Comparison of ENCODE assay signal across 22 cellular contexts in the genomic region with DNA sequence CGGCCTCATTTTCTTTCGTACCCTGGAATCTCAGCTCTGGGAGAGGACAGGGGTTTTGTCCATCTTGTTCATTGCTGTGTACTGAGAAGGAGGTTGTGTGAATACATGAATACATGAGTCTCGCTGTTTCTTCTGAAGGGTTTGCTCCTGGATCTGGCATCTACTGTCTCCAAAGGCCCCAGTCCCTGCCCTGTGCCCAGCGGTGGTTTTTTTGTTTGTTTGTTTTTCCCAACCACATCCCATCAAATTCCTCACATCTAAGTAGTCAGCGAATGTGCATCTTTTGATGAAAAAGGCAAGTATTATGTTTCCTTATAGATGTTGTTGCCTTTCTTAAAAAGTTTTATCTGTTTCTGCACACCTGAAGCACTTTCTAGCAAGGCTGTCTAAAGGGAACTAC. TPM values are rescaled to one million over a fixed set of nuclear protein-coding genes. Genes with fewer than 3 reads are reported as not detected.
A peak's percentile ranks its signal among the peaks of the same experiment; 100 is the strongest.
DNase-seq lines count a peak whose midpoint lies in the region; ATAC-seq and TF ChIP-seq lines count a peak whose summit lies in the region.
"Had no signal": no experiment of that assay in that cellular context is flagged by ENCODE, and none has a peak within 500 bp of the region (broad histone marks: within the 10 kb centered on the region; RNA-seq: fewer than 3 reads in every experiment).

No MANE protein-coding gene starts in this region.

- H2AK5ac ChIP-seq in neuronal stem cell (ENCODE audit: low read depth, low read length) = no peak overlapping the region

- H3K23ac ChIP-seq in neuronal stem cell (ENCODE audit: low read depth, low read length, poor library complexity) = no peak overlapping the region

- H3K9ac ChIP-seq in neuronal stem cell (ENCODE audit: low read depth, low read length, poor library complexity) = no peak overlapping the region
- H3K9ac ChIP-seq: neural progenitor cell had no signal

- intact Hi-C loops in CD4-positive, alpha-beta memory T cell (cut with micrococcal nuclease) = no loop called here
- intact Hi-C loops in activated T-helper 2 cell treated with anti-CD3 and anti-CD28 coated beads, Interferon-gamma antibody, Interleukin-2, Interleukin-4, amounts not matched to agents 10 μg/mL and 5 μg/mL and 100 μg/mL, durations not matched to agents 14 hours and 24 hours and 36 hours (cut with micrococcal nuclease) = no loop called here
- intact Hi-C loops in mucosa of descending colon (cut with DNase I, micrococcal nuclease) = no loop called here

- no peak for ATAC-seq in mucosa of descending colon
- ATAC-seq: esophagus mucosa, heart right ventricle had no signal

- no peak overlapping the region for H3K14ac ChIP-seq in neuronal stem cell (ENCODE audit: low read length)

- no peak overlapping the region for H2BK12ac ChIP-seq in neuronal stem cell (ENCODE audit: low read length)

- CTCF ChIA-PET in CD4-positive, alpha-beta memory T cell (lab: Charles Lee; ENCODE audit: partially characterized antibody) = no interaction called here

- no peak overlapping the region for H2BK120ac ChIP-seq in neuronal stem cell (ENCODE audit: low read depth, low read length)

- peaks cover 7% of the 10 kb centered on the region for H3K79me1 ChIP-seq in neuronal stem cell (ENCODE audit: low read depth, low read length)

- no peak overlapping the region for H3K18ac ChIP-seq in neuronal stem cell (ENCODE audit: low read length)

- no CpG with 5 or more reads among the region's 5 CpGs for WGBS in neuronal stem cell (ENCODE audit: extremely low coverage in 2 of 2, insufficient read length in 2 of 2, insufficient replicate concordance in 1 of 2), 2 donors

- H3K36me3 ChIP-seq in CD4-positive, alpha-beta memory T cell (ENCODE audit: insufficient read depth, low read length) = peaks cover 17% of the 10 kb centered on the region
- H3K36me3 ChIP-seq in H7 (replicated peaks; ENCODE audit: control insufficient read depth, insufficient read depth, low read length) (peaks cover 5% of the 10 kb centered on the region), mucosa of descending colon (ENCODE audit: low read depth) (peaks cover 3% of the 10 kb centered on the region), neuronal stem cell (replicated peaks in 1 of 2; ENCODE audit: control insufficient read depth in 2 of 2, insufficient read depth in 2 of 2, low read length in 2 of 2) (peaks cover 42 to 65% of the 10 kb centered on the region in 2 donors)
- H3K36me3 ChIP-seq: neural progenitor cell had no signal

- no peaks in the 10 kb centered on the region for H3K9me3 Mint-ChIP-seq in CD4-positive, alpha-beta memory T cell
- no peaks in the 10 kb centered on the region for H3K9me3 Mint-ChIP-seq in activated T-helper 2 cell treated with anti-CD3 and anti-CD28 coated beads, Interferon-gamma antibody, Interleukin-2, Interleukin-4, amounts not matched to agents 10 μg/mL and 5 μg/mL and 100 μg/mL, durations not matched to agents 14 hours and 24 hours and 36 hours
- H3K9me3 Mint-ChIP-seq: CD14-positive monocyte, neural progenitor cell had no signal

- TF ChIP-seq CTCF in mucosa of descending colon (IDR thresholded peaks at IDR 0.05) = no peak

- no peaks in the 10 kb centered on the region for H3K9me3 ChIP-seq in CD4-positive, alpha-beta memory T cell (ENCODE audit: control insufficient read depth in 1 of 2, low read length in 2 of 2)
- H3K9me3 ChIP-seq in mucosa of descending colon (no peaks in the 10 kb centered on the region), neuronal stem cell (replicated peaks in 1 of 2; ENCODE audit: control insufficient read depth in 2 of 2, insufficient read depth in 1 of 2, low read depth in 1 of 2, low read length in 2 of 2) (no peaks in the 10 kb centered on the region)
- H3K9me3 ChIP-seq: heart right ventricle, SJCRH30, tibial nerve had no signal

- H3K4me3 ChIP-seq in CD4-positive, alpha-beta memory T cell (ENCODE audit: low read length in 2 of 2) = no peak overlapping the region
- H3K4me3 ChIP-seq in H7 (ENCODE audit: insufficient read depth, low read depth, low read length) (no peak overlapping the region), mucosa of descending colon (no peak overlapping the region), neuronal stem cell (ENCODE audit: low read length in 2 of 2) (no peak overlapping the region)
- H3K4me3 ChIP-seq: cardiac muscle cell, heart right ventricle, neural progenitor cell, SJCRH30, tibial nerve had no signal

- no peak overlapping the region for H4K91ac ChIP-seq in neuronal stem cell (ENCODE audit: low read depth, low read length, poor library complexity)

- DNase-seq in CD4-positive, alpha-beta memory T cell = no peak
- DNase-seq in H7 (peak; percentile 5), myocyte (ENCODE audit: low read depth) (peak; percentile 31), mucosa of descending colon (no peak), neuronal stem cell (ENCODE audit: low spot score) (no peak)
- DNase-seq in activated T-helper 2 cell treated with anti-CD3 and anti-CD28 coated beads, Interferon-gamma antibody, Interleukin-2, Interleukin-4, amounts not matched to agents 10 μg/mL and 5 μg/mL and 100 μg/mL, durations not matched to agents 14 hours and 24 hours and 36 hours (ENCODE audit: low spot score) = no peak
- no peak for DNase-seq in stimulated activated CD4-positive, alpha-beta T cell treated with anti-CD3 and anti-CD28 coated beads, Interleukin-1b, Interleukin-23, amount 100 ng/mL, for 48 hours
- DNase-seq: activated CD4-positive, alpha-beta T cell treated with anti-CD3 and anti-CD28 coated beads for 1 hour; activated naive CD4-positive, alpha-beta T cell treated with anti-CD3 and anti-CD28 coated beads, Interleukin-2, amount 50 U/mL, for 16 hours; activated T-cell treated with anti-CD3 and anti-CD28 coated beads for 4 hours; heart right ventricle; NCI-H1048; NCI-H2081 treated with DMSO at 0.1 percent for 48 hours; NCI-H524 treated with DMSO at 0.1 percent for 48 hours; SJCRH30; stimulated activated naive CD4-positive, alpha-beta T cell had no signal

- H3K27ac ChIP-seq in CD4-positive, alpha-beta memory T cell (ENCODE audit: low read depth, low read length) = no peak overlapping the region
- H3K27ac ChIP-seq in neuronal stem cell (replicated peaks; ENCODE audit: low read length) = no peak overlapping the region
- H3K27ac ChIP-seq: cardiac muscle cell, heart right ventricle, neural progenitor cell, SJCRH30, tibial nerve had no signal

- no peak overlapping the region for H2BK5ac ChIP-seq in neuronal stem cell (ENCODE audit: low read length)

- H3K4me1 ChIP-seq in CD4-positive, alpha-beta memory T cell (ENCODE audit: insufficient read depth, low read length) = no peaks in the 10 kb centered on the region
- H3K4me1 ChIP-seq in mucosa of descending colon (ENCODE audit: low read depth) = no peaks in the 10 kb centered on the region
- peaks cover 0 to 9% of the 10 kb centered on the region in 2 donors for H3K4me1 ChIP-seq in neuronal stem cell (ENCODE audit: control insufficient read depth in 2 of 2, insufficient read depth in 1 of 2, low read depth in 1 of 2, low read length in 2 of 2)
- H3K4me1 ChIP-seq: heart right ventricle, SJCRH30 had no signal

- H2BK15ac ChIP-seq in neuronal stem cell (ENCODE audit: low read length) = no peak overlapping the region

- H3K36me3 Mint-ChIP-seq in CD4-positive, alpha-beta memory T cell = peaks cover 17 to 39% of the 10 kb centered on the region in 2 donors
- H3K36me3 Mint-ChIP-seq in activated T-helper 2 cell treated with anti-CD3 and anti-CD28 coated beads, Interferon-gamma antibody, Interleukin-2, Interleukin-4, amounts not matched to agents 10 μg/mL and 5 μg/mL and 100 μg/mL, durations not matched to agents 14 hours and 24 hours and 36 hours (ENCODE audit: low read depth) = peaks cover 32% of the 10 kb centered on the region

- no peak overlapping the region for H2AFZ ChIP-seq in neuronal stem cell (ENCODE audit: low read length)
- H2AFZ ChIP-seq: neural progenitor cell had no signal

- H3K4me3 Mint-ChIP-seq in CD4-positive, alpha-beta memory T cell = no peak overlapping the region
- H3K4me3 Mint-ChIP-seq in activated T-helper 2 cell treated with anti-CD3 and anti-CD28 coated beads, Interferon-gamma antibody, Interleukin-2, Interleukin-4, amounts not matched to agents 10 μg/mL and 5 μg/mL and 100 μg/mL, durations not matched to agents 14 hours and 24 hours and 36 hours (ENCODE audit: low read depth) = no peak overlapping the region
- H3K4me3 Mint-ChIP-seq: CD14-positive monocyte, neural progenitor cell had no signal

- no peaks in the 10 kb centered on the region for H3K4me1 Mint-ChIP-seq in CD4-positive, alpha-beta memory T cell
- no peaks in the 10 kb centered on the region for H3K4me1 Mint-ChIP-seq in activated T-helper 2 cell treated with anti-CD3 and anti-CD28 coated beads, Interferon-gamma antibody, Interleukin-2, Interleukin-4, amounts not matched to agents 10 μg/mL and 5 μg/mL and 100 μg/mL, durations not matched to agents 14 hours and 24 hours and 36 hours (ENCODE audit: low read depth)
- H3K4me1 Mint-ChIP-seq: CD14-positive monocyte had no signal

- H4K8ac ChIP-seq in neuronal stem cell (ENCODE audit: low read depth, low read length) = no peak overlapping the region

- no peak overlapping the region for H3K4me2 ChIP-seq in neuronal stem cell (ENCODE audit: insufficient read depth, low read length, poor library complexity, severe bottlenecking)
- H3K4me2 ChIP-seq: neural progenitor cell had no signal

- no peak overlapping the region for H3K4ac ChIP-seq in neuronal stem cell (ENCODE audit: low read length)

- no peaks in the 10 kb centered on the region for H3K27me3 ChIP-seq in CD4-positive, alpha-beta memory T cell (ENCODE audit: insufficient read depth, low read length)
- H3K27me3 ChIP-seq in H7 (ENCODE audit: control insufficient read depth, insufficient read depth, low read length) (no peaks in the 10 kb centered on the region), neuronal stem cell (ENCODE audit: control insufficient read depth in 3 of 3, insufficient read depth in 3 of 3, low read depth in 1 of 3, low read length in 3 of 3) (peaks cover 0 to 4% (median 0%) of the 10 kb centered on the region in 3 experiments)
- H3K27me3 ChIP-seq: heart right ventricle, SJCRH30, tibial nerve had no signal

- no peaks in the 10 kb centered on the region for H3K27me3 Mint-ChIP-seq in CD4-positive, alpha-beta memory T cell
- H3K27me3 Mint-ChIP-seq in activated T-helper 2 cell treated with anti-CD3 and anti-CD28 coated beads, Interferon-gamma antibody, Interleukin-2, Interleukin-4, amounts not matched to agents 10 μg/mL and 5 μg/mL and 100 μg/mL, durations not matched to agents 14 hours and 24 hours and 36 hours (ENCODE audit: low read depth) = no peaks in the 10 kb centered on the region

- peak overlapping the region in 6 of 7 donors; percentile 36 to 75 (median 44) for H3K27ac Mint-ChIP-seq in CD4-positive, alpha-beta memory T cell
- peak overlapping the region; percentile 55 for H3K27ac Mint-ChIP-seq in activated T-helper 2 cell treated with anti-CD3 and anti-CD28 coated beads, Interferon-gamma antibody, Interleukin-2, Interleukin-4, amounts not matched to agents 10 μg/mL and 5 μg/mL and 100 μg/mL, durations not matched to agents 14 hours and 24 hours and 36 hours
- H3K27ac Mint-ChIP-seq: neural progenitor cell had no signal

- POLR2A ChIA-PET in CD4-positive, alpha-beta memory T cell (lab: Charles Lee; ENCODE audit: partially characterized antibody) = interaction anchor here (1.5 kb wide), 1 partner anchor 14 kb away, joined by 4 read pairs; no protein-coding TSS in a partner anchor

RNA-seq across cellular contexts. Expression of gene DCAF15, which starts 12.5 kb away (rescaled TPM):
- total RNA-seq in CD4-positive, alpha-beta memory T cell = 10 to 100 TPM; 92.9 to 96.7 TPM
- 1 to 10 TPM; 4.9 to 7.2 TPM for polyA plus RNA-seq in CD4-positive, alpha-beta memory T cell
- 73.3 and 92.9 TPM in 2 replicates for total RNA-seq in H7 (2014; rRNA removed; shearing (Covaris generic))
- 60.6 and 64.0 TPM in 2 replicates for total RNA-seq in activated T-helper 2 cell treated with anti-CD3 and anti-CD28 coated beads, Interferon-gamma antibody, Interleukin-2, Interleukin-4, amounts not matched to agents 10 μg/mL and 5 μg/mL and 100 μg/mL, durations not matched to agents 14 hours and 24 hours and 36 hours
- 13.7 and 15.8 TPM in 2 replicates for total RNA-seq in myocyte
- 20.7 TPM for polyA plus RNA-seq in myocyte (2012)
- 10 to 100 TPM; 26.4 to 35.2 (median 34.7) TPM for total RNA-seq in mucosa of descending colon
- polyA plus RNA-seq in neuronal stem cell (2013, experiment 1 of 2) = 44.9 TPM
- polyA plus RNA-seq in neuronal stem cell (2013, experiment 2 of 2) = 44.2 TPM

RNA-seq across cellular contexts. Expression of gene PODNL1, which starts 26.6 kb away (rescaled TPM):
- not detected for total RNA-seq in CD4-positive, alpha-beta memory T cell
- polyA plus RNA-seq in CD4-positive, alpha-beta memory T cell = not detected
- 0.07 and 0.10 TPM in 2 replicates for total RNA-seq in H7 (2014; rRNA removed; shearing (Covaris generic))
- 0.41 TPM in 1 of 2 replicates, not detected in the other for total RNA-seq in activated T-helper 2 cell treated with anti-CD3 and anti-CD28 coated beads, Interferon-gamma antibody, Interleukin-2, Interleukin-4, amounts not matched to agents 10 μg/mL and 5 μg/mL and 100 μg/mL, durations not matched to agents 14 hours and 24 hours and 36 hours
- 2.0 and 5.6 TPM in 2 replicates for total RNA-seq in myocyte
- polyA plus RNA-seq in myocyte (2012) = 49.7 TPM
- 1 to 10 TPM; 1.7 to 3.4 (median 2.9) TPM for total RNA-seq in mucosa of descending colon
- polyA plus RNA-seq in neuronal stem cell (2013, experiment 1 of 2) = 2.8 TPM
- 2.8 TPM for polyA plus RNA-seq in neuronal stem cell (2013, experiment 2 of 2)
- total RNA-seq: lung microvascular endothelial cell had no signal
- polyA plus RNA-seq: cardiac muscle cell had no signal

RNA-seq across cellular contexts. Expression of gene RFX1, which starts 41.3 kb away (rescaled TPM):
- 10 to 100 TPM; 17.4 to 17.8 TPM for total RNA-seq in CD4-positive, alpha-beta memory T cell
- polyA plus RNA-seq in CD4-positive, alpha-beta memory T cell = 1 to 10 TPM in 1 of 2 donors, not detected in 1; 2.5 TPM
- total RNA-seq in H7 (2014; rRNA removed; shearing (Covaris generic)) = 6.4 and 6.9 TPM in 2 replicates
- total RNA-seq in activated T-helper 2 cell treated with anti-CD3 and anti-CD28 coated beads, Interferon-gamma antibody, Interleukin-2, Interleukin-4, amounts not matched to agents 10 μg/mL and 5 μg/mL and 100 μg/mL, durations not matched to agents 14 hours and 24 hours and 36 hours = 15.7 and 17.0 TPM in 2 replicates
- total RNA-seq in myocyte = 2.0 and 2.5 TPM in 2 replicates
- 7.4 TPM for polyA plus RNA-seq in myocyte (2012)
- 10 to 100 TPM; 15.8 to 17.9 (median 17.1) TPM for total RNA-seq in mucosa of descending colon
- 7.3 TPM for polyA plus RNA-seq in neuronal stem cell (2013, experiment 1 of 2)
- 7.5 TPM for polyA plus RNA-seq in neuronal stem cell (2013, experiment 2 of 2)

RNA-seq across cellular contexts. Expression of gene CC2D1A, which starts 58.8 kb away (rescaled TPM):
- 10 to 100 TPM; 32.9 to 37.1 TPM for total RNA-seq in CD4-positive, alpha-beta memory T cell
- polyA plus RNA-seq in CD4-positive, alpha-beta memory T cell = 10 to 100 TPM in 1 of 2 donors, 1 to 10 TPM in 1; 3.8 to 13.9 TPM
- total RNA-seq in H7 (2014; rRNA removed; shearing (Covaris generic)) = 22.8 and 25.0 TPM in 2 replicates
- 36.9 and 41.5 TPM in 2 replicates for total RNA-seq in activated T-helper 2 cell treated with anti-CD3 and anti-CD28 coated beads, Interferon-gamma antibody, Interleukin-2, Interleukin-4, amounts not matched to agents 10 μg/mL and 5 μg/mL and 100 μg/mL, durations not matched to agents 14 hours and 24 hours and 36 hours
- total RNA-seq in myocyte = 15.9 and 23.7 TPM in 2 replicates
- polyA plus RNA-seq in myocyte (2012) = 25.4 TPM
- 100 to 1,000 TPM in 2 of 3 donors, 10 to 100 TPM in 1; 68.4 to 118 (median 101) TPM for total RNA-seq in mucosa of descending colon
- polyA plus RNA-seq in neuronal stem cell (2013, experiment 1 of 2) = 19.7 TPM
- polyA plus RNA-seq in neuronal stem cell (2013, experiment 2 of 2) = 18.7 TPM

RNA-seq across cellular contexts. Expression of gene BRME1, which starts 58.9 kb away (rescaled TPM):
- total RNA-seq in CD4-positive, alpha-beta memory T cell = 1 to 10 TPM; 3.1 to 3.8 TPM
- polyA plus RNA-seq in CD4-positive, alpha-beta memory T cell = under 1 TPM; 0.35 to 0.41 TPM
- total RNA-seq in H7 (2014; rRNA removed; shearing (Covaris generic)) = 3.4 and 4.1 TPM in 2 replicates
- total RNA-seq in activated T-helper 2 cell treated with anti-CD3 and anti-CD28 coated beads, Interferon-gamma antibody, Interleukin-2, Interleukin-4, amounts not matched to agents 10 μg/mL and 5 μg/mL and 100 μg/mL, durations not matched to agents 14 hours and 24 hours and 36 hours = 14.9 and 15.3 TPM in 2 replicates
- total RNA-seq in myocyte = 0.43 and 1.0 TPM in 2 replicates
- 0.95 TPM for polyA plus RNA-seq in myocyte (2012)
- 10 to 100 TPM in 2 of 3 donors, 1 to 10 TPM in 1; 5.5 to 12.9 (median 10.8) TPM for total RNA-seq in mucosa of descending colon
- polyA plus RNA-seq in neuronal stem cell (2013, experiment 1 of 2) = 1.8 TPM
- 2.1 TPM for polyA plus RNA-seq in neuronal stem cell (2013, experiment 2 of 2)

Comparison
In these comparisons a context has a peak if more than half of its experiments do, and no peak if none do; other contexts are left out.
1. DNase-seq: peak in H7 (single experiment) and myocyte (single experiment); none in CD4-positive, alpha-beta memory T cell (0 of 5), activated T-helper 2 cell treated with anti-CD3 and anti-CD28 coated beads, Interferon-gamma antibody, Interleukin-2, Interleukin-4, amounts not matched to agents 10 μg/mL and 5 μg/mL and 100 μg/mL, durations not matched to agents 14 hours and 24 hours and 36 hours (single experiment), mucosa of descending colon (0 of 3), stimulated activated CD4-positive, alpha-beta T cell treated with anti-CD3 and anti-CD28 coated beads, Interleukin-1b, Interleukin-23, amount 100 ng/mL, for 48 hours (single experiment) and neuronal stem cell (single experiment).